8 cellular contexts compared by ENCODE assay signal in the genomic region with DNA sequence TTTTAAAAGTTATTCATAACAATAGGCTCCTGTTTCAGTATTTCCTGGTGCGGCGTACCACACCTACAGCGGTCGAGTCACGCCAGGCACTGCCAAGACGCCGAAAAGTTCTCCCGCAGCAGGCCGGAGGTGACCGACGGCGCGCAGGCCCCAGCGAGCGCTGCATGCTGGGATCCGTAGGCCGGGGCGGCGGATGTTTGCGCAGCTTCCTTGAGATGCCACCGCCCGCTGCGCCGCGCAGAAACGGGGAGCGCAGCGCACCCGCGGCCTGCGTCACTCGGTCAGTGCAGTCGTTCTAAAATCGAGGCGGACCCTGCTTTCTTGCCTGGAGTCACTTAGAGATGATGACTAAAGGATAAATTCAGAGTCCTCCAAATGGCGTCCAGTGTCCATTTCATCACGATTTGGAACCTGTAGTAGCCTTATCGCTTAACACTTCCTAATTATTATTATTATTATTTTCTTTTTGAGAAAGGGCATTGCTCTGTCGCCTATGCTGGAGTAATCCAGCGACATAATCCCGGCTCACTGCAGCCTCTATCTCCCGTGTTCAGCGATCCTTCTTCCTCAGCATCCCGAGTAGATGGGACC. TPM values are rescaled to one million over a fixed set of nuclear protein-coding genes. Genes with fewer than 3 reads are reported as not detected.
DNase-seq lines count a peak whose midpoint lies in the region; ATAC-seq and TF ChIP-seq lines count a peak whose summit lies in the region.

No MANE protein-coding gene starts in this region.

- H3K4me1 ChIP-seq in GM23248 (ENCODE audit: insufficient read depth) (peaks cover 25% of the 10 kb centered on the region), Karpas-422 (ENCODE audit: low read length) (peaks cover 37% of the 10 kb centered on the region)

- H4K20me1 ChIP-seq in GM23248 (ENCODE audit: insufficient read depth) (no peaks in the 10 kb centered on the region), Karpas-422 (ENCODE audit: insufficient read depth, low read depth, low read length) (no peaks in the 10 kb centered on the region)

- no peak for TF ChIP-seq CTCF in RWPE1 (conservative IDR thresholded peaks at IDR 0.05; ENCODE audit: low read depth)
- TF ChIP-seq CTCF in neural crest cell (conservative IDR thresholded peaks at IDR 0.05), result no peak

- peaks cover 36% of the 10 kb centered on the region for H3K79me2 ChIP-seq in GM23248 (ENCODE audit: insufficient read depth)
- H3K79me2 ChIP-seq in Karpas-422 (ENCODE audit: low read length), result peaks cover 37% of the 10 kb centered on the region

- ATAC-seq in stimulated activated naive CD8-positive, alpha-beta T cell treated with anti-CD3 and anti-CD28 coated beads, Interleukin-15, amount 100 ng/mL, for 72 hours, result peak; percentile 92

- no peaks in the 10 kb centered on the region for H3K27me3 ChIP-seq in GM23248 (replicated peaks; ENCODE audit: insufficient read depth)
- no peaks in the 10 kb centered on the region for H3K27me3 ChIP-seq in Karpas-422 (ENCODE audit: low read length)

- H3K9me3 ChIP-seq in GM23248 (ENCODE audit: low read depth) (no peaks in the 10 kb centered on the region), Karpas-422 (ENCODE audit: low read length) (no peaks in the 10 kb centered on the region)

- 9 to 10% methylated on average over 37 to 43 of the region's 44 CpGs for WGBS in GM23248 (ENCODE audit: low coverage in 1 of 2, low lambda C conversion rate in 2 of 2, missing lambda C conversion rate in 2 of 2), 2 experiments

- peak overlapping the region; percentile 85 for H3K4me2 ChIP-seq in GM23248 (ENCODE audit: unreplicated experiment)
- peak overlapping the region; percentile 83 for H3K4me2 ChIP-seq in Karpas-422 (ENCODE audit: low read depth, low read length, poor library complexity, severe bottlenecking)

- H3K4me1 Mint-ChIP-seq in neural crest cell, result peaks cover 44% of the 10 kb centered on the region
- H3K4me1 Mint-ChIP-seq in stimulated activated naive CD8-positive, alpha-beta T cell treated with anti-CD3 and anti-CD28 coated beads, Interleukin-15, amount 100 ng/mL, for 72 hours, result peaks cover 37% of the 10 kb centered on the region

- H3K27ac ChIP-seq in GM23248 (peak overlapping the region; percentile 87), Karpas-422 (ENCODE audit: low read length) (peak overlapping the region; percentile 92), RWPE1 (peak overlapping the region; percentile 96)

- H3K9me3 Mint-ChIP-seq in neural crest cell, result no peaks in the 10 kb centered on the region
- H3K9me3 Mint-ChIP-seq in stimulated activated naive CD8-positive, alpha-beta T cell treated with anti-CD3 and anti-CD28 coated beads, Interleukin-15, amount 100 ng/mL, for 72 hours, result no peaks in the 10 kb centered on the region

- in situ Hi-C loops in GM23248 (cut with MboI), result no loop called here

- H3K36me3 ChIP-seq in GM23248 (ENCODE audit: low read depth) (no peaks in the 10 kb centered on the region), Karpas-422 (ENCODE audit: insufficient read depth, low read length) (no peaks in the 10 kb centered on the region)

- H3K27ac Mint-ChIP-seq in neural crest cell (ENCODE audit: unreplicated experiment), result peak overlapping the region; percentile 98
- peak overlapping the region; percentile 99 for H3K27ac Mint-ChIP-seq in stimulated activated naive CD8-positive, alpha-beta T cell treated with anti-CD3 and anti-CD28 coated beads, Interleukin-15, amount 100 ng/mL, for 72 hours

- H3K4me3 ChIP-seq in GM23248 (peak overlapping the region; percentile 85), Karpas-422 (ENCODE audit: low read length) (peak overlapping the region; percentile 80)

- CTCF ChIA-PET in RWPE1 (lab: Yijun Ruan, JAX), result interaction anchor here (0.6 to 1.0 kb wide), 3 partner anchors 18 to 950 kb away, joined by 3 to 7 read pairs (median 3); a partner anchor contains a TSS

- peak overlapping the region; percentile 95 for H2AFZ ChIP-seq in GM23248
- H2AFZ ChIP-seq in Karpas-422 (ENCODE audit: low read length), result no peak overlapping the region

- no peaks in the 10 kb centered on the region for H3K36me3 Mint-ChIP-seq in neural crest cell (ENCODE audit: low read depth)

- peak overlapping the region; percentile 81 for H3K9ac ChIP-seq in GM23248
- H3K9ac ChIP-seq in Karpas-422 (ENCODE audit: low read length), result peak overlapping the region; percentile 85

- H3K4me3 Mint-ChIP-seq in neural crest cell, result peak overlapping the region; percentile 90
- H3K4me3 Mint-ChIP-seq in stimulated activated naive CD8-positive, alpha-beta T cell treated with anti-CD3 and anti-CD28 coated beads, Interleukin-15, amount 100 ng/mL, for 72 hours, result peak overlapping the region; percentile 95 to 98

- H3K27me3 Mint-ChIP-seq in neural crest cell (ENCODE audit: low read depth), result no peaks in the 10 kb centered on the region
- no peaks in the 10 kb centered on the region for H3K27me3 Mint-ChIP-seq in stimulated activated naive CD8-positive, alpha-beta T cell treated with anti-CD3 and anti-CD28 coated beads, Interleukin-15, amount 100 ng/mL, for 72 hours

- H3K9me2 ChIP-seq in GM23248 (ENCODE audit: insufficient read depth) (no peaks in the 10 kb centered on the region), Karpas-422 (replicated peaks; ENCODE audit: insufficient read depth, low read length) (no peaks in the 10 kb centered on the region)

- H3F3A ChIP-seq in GM23248 (ENCODE audit: insufficient read depth), result peaks cover 21% of the 10 kb centered on the region

- POLR2A ChIA-PET in RWPE1 (lab: Yijun Ruan, JAX; ENCODE audit: low non-redundant PET), result interaction anchor here (1.0 kb wide), 1 partner anchor 15 kb away, joined by 4 read pairs; no protein-coding TSS in a partner anchor

- peak; percentile 88 for DNase-seq in Daoy (ENCODE audit: low read depth)
- DNase-seq in GM23248, result peak; percentile 98
- peak; percentile 94 for DNase-seq in Karpas-422
- peak; percentile 83 for DNase-seq in RWPE1 (ENCODE audit: low spot score)
- DNase-seq in activated effector memory CD4-positive, alpha-beta T cell treated with Interleukin-2 at 50 U/mL for 16 hours, result peak; percentile 87
- peak; percentile 88 for DNase-seq in fibroblast of the conjunctiva (ENCODE audit: low read depth)
- peak; percentile 70 for DNase-seq in neural crest cell (ENCODE audit: low read depth, low spot score)
- peak; percentile 91 to 94 for DNase-seq in stimulated activated naive CD8-positive, alpha-beta T cell treated with anti-CD3 and anti-CD28 coated beads, Interleukin-15, amount 100 ng/mL, for 72 hours

RNA-seq across cellular contexts. Expression of a gene that starts 1.3 kb away (rescaled TPM):
- 53.8 and 63.8 TPM in 2 replicates for total RNA-seq in Daoy (2014; rRNA removed; shearing (Covaris generic))
- 12.5 and 16.2 TPM in 2 replicates for total RNA-seq in GM23248 (2014; rRNA removed; shearing (Covaris generic))
- polyA plus RNA-seq in GM23248 (2016; fragmentation: Nextera tagmentation; extraction: Ambion mirVana), result 10.8 and 11.4 TPM in 2 replicates
- 9.1 and 14.2 TPM in 2 replicates for total RNA-seq in Karpas-422 (2014; rRNA removed; shearing (Covaris generic); ENCODE audit: low replicate concordance)
- total RNA-seq in neural crest cell, result 70.8 and 71.5 TPM in 2 replicates

RNA-seq across cellular contexts. Expression of a gene that starts 17.8 kb away (rescaled TPM):
- total RNA-seq in Daoy (2014; rRNA removed; shearing (Covaris generic)), result 31.7 and 33.0 TPM in 2 replicates
- total RNA-seq in GM23248 (2014; rRNA removed; shearing (Covaris generic)), result 22.8 and 26.4 TPM in 2 replicates
- polyA plus RNA-seq in GM23248 (2016; fragmentation: Nextera tagmentation; extraction: Ambion mirVana), result 18.6 and 19.6 TPM in 2 replicates
- total RNA-seq in Karpas-422 (2014; rRNA removed; shearing (Covaris generic); ENCODE audit: low replicate concordance), result 11.1 and 56.2 TPM in 2 replicates
- 49.1 and 51.1 TPM in 2 replicates for total RNA-seq in neural crest cell

Comparison
In these comparisons a context has a peak if more than half of its experiments do, and no peak if none do; other contexts are left out.
1. Peak in every context shown above with its lines: DNase-seq, ATAC-seq, H3K4me3 ChIP-seq and H3K27ac ChIP-seq.